Comparison of ENCODE assay signal across 18 cellular contexts in genomic region chr1:211635602-211636205, GRCh38. TPM values are rescaled to one million over a fixed set of nuclear protein-coding genes. Genes with fewer than 3 reads are reported as not detected.
DNase-seq lines count a peak whose midpoint lies in the region; ATAC-seq and TF ChIP-seq lines count a peak whose summit lies in the region.
"Had no signal": no experiment of that assay in that cellular context is flagged by ENCODE, and none has a peak within 500 bp of the region (broad histone marks: within the 10 kb centered on the region; RNA-seq: fewer than 3 reads in every experiment).

No MANE protein-coding gene starts in this region.

- H4K20me1 ChIP-seq in IMR-90 (ENCODE audit: insufficient read depth, low read length): no peaks in the 10 kb centered on the region

- H3K9me3 Mint-ChIP-seq in CD4-positive, alpha-beta T cell: no peaks in the 10 kb centered on the region
- no peaks in the 10 kb centered on the region for H3K9me3 Mint-ChIP-seq in natural killer cell treated with Interleukin-12 subunit alpha and Interleukin-12 subunit beta and Interleukin-15 and Interleukin-18, amount 100 ng/mL, for 72 hours
- H3K9me3 Mint-ChIP-seq: CD8-positive, alpha-beta T cell had no signal

- TF ChIP-seq CTCF in IMR-90 (conservative IDR thresholded peaks at IDR 0.05; ENCODE audit: low read depth, low read length): no peak
- TF ChIP-seq CTCF in CD4-positive, alpha-beta T cell (IDR thresholded peaks at IDR 0.05): no peak

- no peaks in the 10 kb centered on the region for H3K36me3 Mint-ChIP-seq in CD4-positive, alpha-beta T cell (ENCODE audit: low read depth)
- H3K36me3 Mint-ChIP-seq in natural killer cell treated with Interleukin-12 subunit alpha and Interleukin-12 subunit beta and Interleukin-15 and Interleukin-18, amount 100 ng/mL, for 72 hours: no peaks in the 10 kb centered on the region
- H3K36me3 Mint-ChIP-seq: CD8-positive, alpha-beta T cell had no signal

- in situ Hi-C loops in IMR-90 (cut with MboI; ENCODE audit: low sequenced_read_pairs): no loop called here

- H3K56ac ChIP-seq in IMR-90 (ENCODE audit: extremely low read depth, insufficient read depth, low read length): no peak overlapping the region

- no peak for TF ChIP-seq RAD21 in IMR-90 (IDR thresholded peaks at IDR 0.05; ENCODE audit: low read length)

- H2AFZ ChIP-seq in IMR-90 (replicated peaks; ENCODE audit: low read length, poor library complexity): peak overlapping the region; percentile 18
- no peak overlapping the region for H2AFZ ChIP-seq in mesenchymal stem cell (ENCODE audit: low read depth, low read length)

- H3K79me1 ChIP-seq in IMR-90 (ENCODE audit: low read depth in 1 of 2, low read length in 2 of 2) (no peaks in the 10 kb centered on the region), mesenchymal stem cell (replicated peaks; ENCODE audit: low read length, poor library complexity, severe bottlenecking) (no peaks in the 10 kb centered on the region)

- no peak for TF ChIP-seq POLR2A in IMR-90 (IDR thresholded peaks at IDR 0.05; ENCODE audit: low read depth, low read length)

- H3K23ac ChIP-seq in IMR-90 (ENCODE audit: low read depth, low read length): no peak overlapping the region
- H3K23ac ChIP-seq in mesenchymal stem cell (ENCODE audit: low read length in 2 of 2): no peak overlapping the region

- peak; percentile 57 for DNase-seq in IMR-90
- peak; percentile 35 for DNase-seq in adipocyte (ENCODE audit: low read depth)
- DNase-seq in mesenchymal stem cell: no peak
- DNase-seq in activated T-cell treated with anti-CD3 and anti-CD28 coated beads for 4 hours: no peak
- no peak for DNase-seq in NOMO-1 treated with DMSO at 0.1 percent for 48 hours (lab: John Stamatoyannopoulos, UW; ENCODE audit: unreplicated experiment)
- DNase-seq in CD4-positive, alpha-beta T cell: no peak
- no peak for DNase-seq in natural killer cell treated with Interleukin-12 subunit alpha and Interleukin-12 subunit beta and Interleukin-15 and Interleukin-18, amount 100 ng/mL, for 72 hours (ENCODE audit: low spot score)
- DNase-seq: BE2C; CD8-positive, alpha-beta T cell; DMS79 treated with DMSO at 0.1 percent for 48 hours; GDM1; KG1; NCI-H1436; NCI-H2029 treated with DMSO at 0.1 percent for 48 hours; NCI-H510A; NCI-H82; SHP77 had no signal

- H3K27ac Mint-ChIP-seq in CD4-positive, alpha-beta T cell: no peak overlapping the region
- no peak overlapping the region for H3K27ac Mint-ChIP-seq in natural killer cell treated with Interleukin-12 subunit alpha and Interleukin-12 subunit beta and Interleukin-15 and Interleukin-18, amount 100 ng/mL, for 72 hours
- H3K27ac Mint-ChIP-seq: CD8-positive, alpha-beta T cell had no signal

- H2BK12ac ChIP-seq in mesenchymal stem cell (ENCODE audit: low read length in 2 of 2): no peak overlapping the region

- no peak overlapping the region for H2AK9ac ChIP-seq in IMR-90 (replicated peaks; ENCODE audit: low read depth, low read length, poor library complexity)

- H2BK15ac ChIP-seq in IMR-90 (ENCODE audit: low read depth, low read length): peak overlapping the region; percentile 39; the same call in 2 of the 3 replicates
- no peak overlapping the region for H2BK15ac ChIP-seq in mesenchymal stem cell (ENCODE audit: low read depth, poor library complexity, severe bottlenecking)

- no peaks in the 10 kb centered on the region for H3K4me1 Mint-ChIP-seq in CD4-positive, alpha-beta T cell (ENCODE audit: low read depth)
- H3K4me1 Mint-ChIP-seq in natural killer cell treated with Interleukin-12 subunit alpha and Interleukin-12 subunit beta and Interleukin-15 and Interleukin-18, amount 100 ng/mL, for 72 hours (ENCODE audit: low read depth in 2 of 2): peaks cover 0 to 7% of the 10 kb centered on the region in 2 donors

- peaks cover 19% of the 10 kb centered on the region for H3K9me1 ChIP-seq in IMR-90 (ENCODE audit: insufficient read depth, low read length)

- H4K8ac ChIP-seq in IMR-90 (ENCODE audit: low read depth in 2 of 2, low read length in 2 of 2): peak overlapping the region; percentile 46 to 52; a peak in 3 of 4 replicates
- H4K8ac ChIP-seq in mesenchymal stem cell (ENCODE audit: low read length): no peak overlapping the region

- intact Hi-C loops in IMR-90 (cut with micrococcal nuclease): no loop called here
- intact Hi-C loops in CD4-positive, alpha-beta T cell (cut with DNase I, micrococcal nuclease): no loop called here

- no peak overlapping the region for H3K4me2 ChIP-seq in IMR-90 (ENCODE audit: low read depth, low read length)
- no peak overlapping the region for H3K4me2 ChIP-seq in mesenchymal stem cell (ENCODE audit: low read length, poor library complexity, severe bottlenecking)

- H3K36me3 ChIP-seq in IMR-90 (ENCODE audit: control insufficient read depth, insufficient read depth, low read length) (no peaks in the 10 kb centered on the region), adipocyte (ENCODE audit: control insufficient read depth, insufficient read depth, low read length, severe bottlenecking) (no peaks in the 10 kb centered on the region), mesenchymal stem cell (ENCODE audit: control insufficient read depth in 1 of 2, insufficient read depth in 2 of 2, low read depth in 1 of 2, low read length in 2 of 2) (no peaks in the 10 kb centered on the region)
- H3K36me3 ChIP-seq: BE2C had no signal

- no TSS peak for BruUV-seq in IMR-90 (replicated peaks; lab: Mats Ljungman, UMichigan)

- 0 out of 2 replicates have a peak overlapping the region, but pooled peaks have one; percentile 7 for H3K14ac ChIP-seq in IMR-90 (replicated peaks; ENCODE audit: low read depth, low read length)
- no peak overlapping the region for H3K14ac ChIP-seq in mesenchymal stem cell (ENCODE audit: low read length in 2 of 2)

- H2BK5ac ChIP-seq in IMR-90 (ENCODE audit: low read depth, low read length, poor library complexity, severe bottlenecking) (peak overlapping the region; percentile 56), mesenchymal stem cell (ENCODE audit: low read depth, low read length, poor library complexity, severe bottlenecking) (no peak overlapping the region)

- ATAC-seq in IMR-90 (ENCODE audit: low read depth): no peak
- ATAC-seq in CD4-positive, alpha-beta T cell (ENCODE audit: poor library complexity): no peak
- ATAC-seq in natural killer cell treated with Interleukin-12 subunit alpha and Interleukin-12 subunit beta and Interleukin-15 and Interleukin-18, amount 100 ng/mL, for 72 hours: no peak
- ATAC-seq: CD8-positive, alpha-beta T cell; GM12878 had no signal

- CTCF ChIA-PET in IMR-90 (lab: Yijun Ruan, JAX): no interaction called here
- CTCF ChIA-PET in CD4-positive, alpha-beta T cell (lab: Charles Lee): no interaction called here

- no peak overlapping the region for H3K4me3 Mint-ChIP-seq in CD4-positive, alpha-beta T cell
- no peak overlapping the region for H3K4me3 Mint-ChIP-seq in natural killer cell treated with Interleukin-12 subunit alpha and Interleukin-12 subunit beta and Interleukin-15 and Interleukin-18, amount 100 ng/mL, for 72 hours
- H3K4me3 Mint-ChIP-seq: CD8-positive, alpha-beta T cell had no signal

- POLR2A ChIA-PET in IMR-90 (lab: Charles Lee; ENCODE audit: unreplicated experiment): no interaction called here
- POLR2A ChIA-PET in CD4-positive, alpha-beta T cell (lab: Charles Lee): no interaction called here

- peak overlapping the region; percentile 54; the same call in 1 of the 2 replicates for H3K18ac ChIP-seq in IMR-90 (ENCODE audit: low read depth, low read length)
- H3K18ac ChIP-seq in mesenchymal stem cell (ENCODE audit: low read depth in 1 of 2, low read length in 2 of 2): no peak overlapping the region

- H3K27me3 ChIP-seq in IMR-90 (ENCODE audit: control insufficient read depth, insufficient read depth, low read length) (no peaks in the 10 kb centered on the region), adipocyte (replicated peaks; ENCODE audit: control insufficient read depth, insufficient read depth, low read length) (no peaks in the 10 kb centered on the region), mesenchymal stem cell (ENCODE audit: control insufficient read depth in 1 of 2, insufficient read depth in 1 of 2, low read length in 2 of 2) (no peaks in the 10 kb centered on the region)
- no peaks in the 10 kb centered on the region for H3K27me3 ChIP-seq in CD4-positive, alpha-beta T cell (ENCODE audit: control insufficient read depth, insufficient read depth, low read length)
- H3K27me3 ChIP-seq: BE2C had no signal

- peak overlapping the region; percentile 65; the same call in 1 of the 2 replicates for H2AK5ac ChIP-seq in IMR-90 (ENCODE audit: low read depth, low read length)
- H2AK5ac ChIP-seq in mesenchymal stem cell (ENCODE audit: low read length, severe bottlenecking): no peak overlapping the region

- H4K91ac ChIP-seq in IMR-90 (ENCODE audit: insufficient read depth, low read depth, low read length) (no peak overlapping the region), mesenchymal stem cell (ENCODE audit: low read length) (no peak overlapping the region)

- peak overlapping the region; percentile 47; the same call in 1 of the 2 replicates for H3K27ac ChIP-seq in IMR-90 (ENCODE audit: insufficient read depth, low read length)
- peak overlapping the region; percentile 8 for H3K27ac ChIP-seq in mesenchymal stem cell (ENCODE audit: low read length, poor library complexity, severe bottlenecking)
- no peak overlapping the region for H3K27ac ChIP-seq in CD4-positive, alpha-beta T cell (ENCODE audit: low read depth, low read length)

- H3K4ac ChIP-seq in IMR-90 (ENCODE audit: low read depth, low read length): peak overlapping the region; percentile 37; the same call in 1 of the 2 replicates
- no peak overlapping the region for H3K4ac ChIP-seq in mesenchymal stem cell (ENCODE audit: low read depth in 1 of 2, low read length in 2 of 2)

- no peaks in the 10 kb centered on the region for H3K9me3 ChIP-seq in IMR-90 (ENCODE audit: control insufficient read depth, insufficient read depth, low read length)
- H3K9me3 ChIP-seq in adipocyte (ENCODE audit: control insufficient read depth, low read length): no peaks in the 10 kb centered on the region
- H3K9me3 ChIP-seq in mesenchymal stem cell (ENCODE audit: control insufficient read depth, low read length): no peaks in the 10 kb centered on the region
- no peaks in the 10 kb centered on the region for H3K9me3 ChIP-seq in CD4-positive, alpha-beta T cell (ENCODE audit: control insufficient read depth, low read length)
- H3K9me3 ChIP-seq: BE2C had no signal

- H3K4me1 ChIP-seq in IMR-90 (ENCODE audit: control insufficient read depth, insufficient read depth, low read length): peaks cover 24% of the 10 kb centered on the region
- H3K4me1 ChIP-seq in adipocyte (ENCODE audit: control insufficient read depth, insufficient read depth, low read length): peaks cover 32% of the 10 kb centered on the region
- peaks cover 30% of the 10 kb centered on the region for H3K4me1 ChIP-seq in mesenchymal stem cell (ENCODE audit: control insufficient read depth, insufficient read depth, low read depth, low read length)

- peak overlapping the region; percentile 21; the same call in 1 of the 2 replicates for H2BK20ac ChIP-seq in IMR-90 (ENCODE audit: low read depth, low read length)

- no peak overlapping the region for H3K4me3 ChIP-seq in IMR-90 (ENCODE audit: insufficient read depth, low read depth, low read length)
- no peak overlapping the region for H3K4me3 ChIP-seq in adipocyte (ENCODE audit: low read length)
- H3K4me3 ChIP-seq in mesenchymal stem cell (ENCODE audit: insufficient read depth in 1 of 2, low read depth in 1 of 2, low read length in 2 of 2): no peak overlapping the region
- H3K4me3 ChIP-seq: GM12878 had no signal

- no peak overlapping the region for H4K5ac ChIP-seq in IMR-90 (ENCODE audit: low read depth, low read length)

- no peaks in the 10 kb centered on the region for H3K27me3 Mint-ChIP-seq in CD4-positive, alpha-beta T cell
- H3K27me3 Mint-ChIP-seq in natural killer cell treated with Interleukin-12 subunit alpha and Interleukin-12 subunit beta and Interleukin-15 and Interleukin-18, amount 100 ng/mL, for 72 hours: peaks cover 0 to 5% of the 10 kb centered on the region in 2 donors

- WGBS in IMR-90 (ENCODE audit: extremely low coverage in 2 of 2, insufficient read length in 1 of 2), 2 experiments: 60% methylated on average over 1 of the region's 9 CpGs; no CpG with 5 or more reads in 1 of the 2 experiments
- 92% methylated on average over 9 of the region's 9 CpGs for WGBS in mesenchymal stem cell

- dilution Hi-C loops in IMR-90 (cut with HindIII; ENCODE audit: low sequenced_read_pairs, unreplicated experiment): no loop called here

- H3K9ac ChIP-seq in IMR-90 (ENCODE audit: low read depth, low read length) (no peak overlapping the region), adipocyte (ENCODE audit: low read length) (no peak overlapping the region), mesenchymal stem cell (ENCODE audit: low read length) (no peak overlapping the region)

- H2BK120ac ChIP-seq in IMR-90 (ENCODE audit: low read depth, low read length) (peak overlapping the region; percentile 58; the same call in 1 of the 2 replicates), mesenchymal stem cell (ENCODE audit: low read depth, low read length) (no peak overlapping the region)

RNA-seq across cellular contexts. Expression of gene NEK2, which starts 39.7 kb away (rescaled TPM):
- total RNA-seq in IMR-90 (2012; rRNA removed): 26.0 and 35.0 TPM in 2 replicates
- polyA plus RNA-seq in IMR-90 (2012; rRNA removed): 8.8 and 9.9 TPM in 2 replicates
- 2.7 and 6.4 TPM in 2 replicates for polyA plus RNA-seq in IMR-90 (2012; cell fraction: cytosol; rRNA removed)
- 0.98 and 2.7 TPM in 2 replicates for polyA plus RNA-seq in IMR-90 (2012; cell fraction: nucleus; rRNA removed; ENCODE audit: low replicate concordance)
- polyA plus RNA-seq in mesenchymal stem cell (2013, experiment 1 of 2): 1.8 TPM
- 2.1 TPM for polyA plus RNA-seq in mesenchymal stem cell (2013, experiment 2 of 2)
- total RNA-seq in CD4-positive, alpha-beta T cell: not detected
- total RNA-seq in natural killer cell treated with Interleukin-12 subunit alpha and Interleukin-12 subunit beta and Interleukin-15 and Interleukin-18, amount 100 ng/mL, for 72 hours: 10 to 100 TPM; 12.8 to 25.2 TPM

RNA-seq across cellular contexts. Expression of gene SLC30A1, which starts 56.7 kb away (rescaled TPM):
- total RNA-seq in IMR-90 (2012; rRNA removed): 8.4 and 17.8 TPM in 2 replicates
- polyA plus RNA-seq in IMR-90 (2012; rRNA removed): 4.2 and 5.4 TPM in 2 replicates
- polyA plus RNA-seq in IMR-90 (2012; cell fraction: cytosol; rRNA removed): 3.2 and 4.6 TPM in 2 replicates
- 3.9 and 4.3 TPM in 2 replicates for polyA plus RNA-seq in IMR-90 (2012; cell fraction: nucleus; rRNA removed; ENCODE audit: low replicate concordance)
- 6.8 TPM for polyA plus RNA-seq in mesenchymal stem cell (2013, experiment 1 of 2)
- polyA plus RNA-seq in mesenchymal stem cell (2013, experiment 2 of 2): 7.1 TPM
- total RNA-seq in CD4-positive, alpha-beta T cell: 1 to 10 TPM; 6.0 TPM
- 10 to 100 TPM in 1 of 2 donors, 1 to 10 TPM in 1; 6.9 to 13.1 TPM for total RNA-seq in natural killer cell treated with Interleukin-12 subunit alpha and Interleukin-12 subunit beta and Interleukin-15 and Interleukin-18, amount 100 ng/mL, for 72 hours

Comparison
In these comparisons a context has a peak if more than half of its experiments do, and no peak if none do; other contexts are left out.
1. DNase-seq: peak in IMR-90 (single experiment) and adipocyte (single experiment); none in mesenchymal stem cell (single experiment), activated T-cell treated with anti-CD3 and anti-CD28 coated beads for 4 hours (single experiment), NOMO-1 treated with DMSO at 0.1 percent for 48 hours (single experiment), CD4-positive, alpha-beta T cell (0 of 10) and natural killer cell treated with Interleukin-12 subunit alpha and Interleukin-12 subunit beta and Interleukin-15 and Interleukin-18, amount 100 ng/mL, for 72 hours (single experiment).
2. RNA of gene NEK2, which starts 39.7 kb away (total RNA-seq): 26.0 to 35.0 TPM in IMR-90 and 12.8 to 25.2 TPM in natural killer cell treated with Interleukin-12 subunit alpha and Interleukin-12 subunit beta and Interleukin-15 and Interleukin-18, amount 100 ng/mL, for 72 hours; not detected in CD4-positive, alpha-beta T cell; every median in the first group is over 10 times any median in the second.